In the genomic region with DNA sequence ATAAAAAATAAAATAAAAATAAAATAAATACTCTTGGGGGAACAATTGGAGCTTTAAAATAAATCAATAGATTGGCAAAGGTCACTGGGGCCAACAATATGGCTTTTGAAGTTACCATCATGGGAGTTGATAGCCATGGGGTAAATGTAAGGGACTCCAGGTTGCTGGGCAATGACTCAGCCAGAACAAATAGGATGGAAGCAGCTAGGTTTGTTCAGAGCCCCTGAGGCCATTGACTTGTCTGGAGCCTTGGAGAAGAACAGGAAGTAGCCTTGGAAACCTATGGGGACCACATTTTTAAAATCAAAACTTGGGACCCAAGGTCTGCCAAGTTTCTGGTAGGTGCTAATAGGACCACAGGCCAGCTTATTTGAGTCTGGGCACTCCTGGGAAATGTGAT, we compare ENCODE assay signal across 25 cellular contexts. TPM values are rescaled to one million over a fixed set of nuclear protein-coding genes. Genes with fewer than 3 reads are reported as not detected.
"Had no signal": no experiment of that assay in that cellular context is flagged by ENCODE, and none has a peak within 500 bp of the region (broad histone marks: within the 10 kb centered on the region; RNA-seq: fewer than 3 reads in every experiment).

No MANE protein-coding gene starts in this region.

- H3K27me3 ChIP-seq: colonic mucosa, neural progenitor cell, uterus had no signal

- ATAC-seq: activated T-cell treated with anti-CD3 and anti-CD28 coated beads, Interleukin-2, amount 50 U/mL, for 4 hours; effector memory CD8-positive, alpha-beta T cell; heart left ventricle; naive thymus-derived CD8-positive, alpha-beta T cell; stimulated activated naive B cell treated with anti-CD40 and anti-IgM and Interleukin-4, amounts not matched to agents 10 μg/mL and 1 μg/mL and 100 μg/mL, for 72 hours had no signal

- H3K4me2 ChIP-seq: neural progenitor cell had no signal

- H3K9me3 ChIP-seq: colonic mucosa, heart left ventricle, transverse colon, uterus had no signal

- H3K27ac ChIP-seq: colonic mucosa, dorsolateral prefrontal cortex, heart left ventricle, neural progenitor cell, transverse colon, uterus had no signal

- H3K4me1 ChIP-seq: colonic mucosa, transverse colon, uterus had no signal

- FAIRE-seq: astrocyte, keratinocyte had no signal

- H3K4me3 ChIP-seq: colonic mucosa, dorsolateral prefrontal cortex, heart left ventricle, lung, neural progenitor cell, transverse colon, uterus had no signal

- DNase-seq: activated B cell treated with CpG ODN at 0.5 μM for 24 hours; activated CD4-positive, alpha-beta T cell treated with anti-CD3 and anti-CD28 coated beads for 4 hours; activated CD4-positive, alpha-beta T cell treated with anti-CD3 and anti-CD28 coated beads, Interleukin-2, amount 50 U/mL, for 48 hours; activated CD8-positive, alpha-beta memory T cell treated with anti-CD3 and anti-CD28 coated beads, Interleukin-2, amount 50 U/mL, for 48 hours; activated naive CD4-positive, alpha-beta T cell treated with Interleukin-2 at 50 U/mL for 16 hours; activated naive CD8-positive, alpha-beta T cell treated with anti-CD3 and anti-CD28 coated beads for 36 hours; activated T-cell treated with anti-CD3 and anti-CD28 coated beads, Interleukin-2, amount 50 U/mL, for 4 hours; colonic mucosa; dorsolateral prefrontal cortex; effector memory CD8-positive, alpha-beta T cell; heart left ventricle; naive thymus-derived CD8-positive, alpha-beta T cell; stimulated activated CD4-positive, alpha-beta T cell treated with anti-CD3 and anti-CD28 coated beads, Interleukin-2, amount 100 ng/mL, for 48 hours; stimulated activated CD8-positive, alpha-beta memory T cell treated with anti-CD3 and anti-CD28 coated beads, Interleukin-4, amount 100 ng/mL, for 48 hours; stimulated activated naive B cell treated with anti-CD40 and anti-IgM and Interleukin-4, amounts not matched to agents 10 μg/mL and 1 μg/mL and 100 μg/mL, for 72 hours; T-helper 9 cell; transverse colon; uterus had no signal

RNA-seq across cellular contexts. Expression of gene LGI1, which starts 35.2 kb away (rescaled TPM):
- total RNA-seq: activated B cell treated with CpG ODN at 0.5 μM for 24 hours; activated CD8-positive, alpha-beta memory T cell treated with anti-CD3 and anti-CD28 coated beads for 36 hours; activated naive CD8-positive, alpha-beta T cell treated with anti-CD3 and anti-CD28 coated beads for 36 hours; activated T-cell treated with anti-CD3 and anti-CD28 coated beads, Interleukin-2, amount 50 U/mL, for 4 hours; activated T-helper 2 cell treated with anti-CD3 and anti-CD28 coated beads, Interferon-gamma antibody, Interleukin-2, Interleukin-4, amounts not matched to agents 10 μg/mL and 5 μg/mL and 100 μg/mL, durations not matched to agents 14 hours and 24 hours and 36 hours; naive thymus-derived CD8-positive, alpha-beta T cell; progenitor cell of endocrine pancreas had no signal
- polyA plus RNA-seq: keratinocyte; lung; naive thymus-derived CD8-positive, alpha-beta T cell had no signal
